25 cellular contexts compared by ENCODE assay signal in genomic region chr17:78044280-78044835, GRCh38.
DNase-seq lines count a peak whose midpoint lies in the region; ATAC-seq and TF ChIP-seq lines count a peak whose summit lies in the region.
"Had no signal": no experiment of that assay in that cellular context is flagged by ENCODE, and none has a peak within 500 bp of the region (broad histone marks: within the 10 kb centered on the region; RNA-seq: fewer than 3 reads in every experiment).

No MANE protein-coding gene starts in this region.

- intact Hi-C loops in HCT116 (cut with micrococcal nuclease), result no loop called here
- intact Hi-C loops in esophagus squamous epithelium (cut with DNase I), result no loop called here

- H3K36me3 ChIP-seq in HCT116 (ENCODE audit: control insufficient read depth in 1 of 2, insufficient read depth in 2 of 2, low read length in 2 of 2) (peaks cover 4 to 5% of the 10 kb centered on the region in 2 experiments), esophagus squamous epithelium (peaks cover 5 to 10% (median 6%) of the 10 kb centered on the region in 3 donors)

- ATAC-seq in HCT116 (0 out of 2 replicates have a peak, but pooled peaks have one; percentile 31), GM21619 (IDR thresholded peaks at IDR 0.05; ENCODE audit: unreplicated experiment) (no peak)
- ATAC-seq: left cardiac atrium, T-helper 17 cell had no signal

- peak; percentile 48 for DNase-seq in Ammon's horn (ENCODE audit: low spot score)
- peak; percentile 23 for DNase-seq in HCT116 (ENCODE audit: low read depth, low spot score)
- no peak for DNase-seq in caudate nucleus (lab: John Stamatoyannopoulos, UW)
- peak; percentile 7 for DNase-seq in kidney tubule cell (ENCODE audit: low spot score)
- no peak for DNase-seq in Kasumi-1 (lab: John Stamatoyannopoulos, UW)
- DNase-seq in esophagus squamous epithelium (lab: John Stamatoyannopoulos, UW), result no peak
- no peak for DNase-seq in HPDE6-E6E7 (ENCODE audit: extremely low spot score)
- DNase-seq: activated CD4-positive, alpha-beta T cell treated with anti-CD3 and anti-CD28 coated beads, Interleukin-2, amount 50 U/mL, for 4 hours; activated CD8-positive, alpha-beta memory T cell treated with anti-CD3 and anti-CD28 coated beads, Interleukin-2, amount 50 U/mL, for 48 hours; activated effector memory CD4-positive, alpha-beta T cell treated with Interleukin-2 at 50 U/mL for 16 hours; adrenal gland; CD8-positive, alpha-beta memory T cell; DMS53; H7; left cardiac atrium; NCI-H1436 treated with DMSO at 0.1 percent for 48 hours; NCI-H774; OCI-M1; stimulated activated CD4-positive, alpha-beta T cell treated with anti-CD3 and anti-CD28 coated beads, Interleukin-2, amount 100 ng/mL, for 24 hours; stimulated activated naive CD4-positive, alpha-beta T cell; T-helper 17 cell; thyroid gland had no signal

- POLR2A ChIA-PET in HCT116 (lab: Charles Lee), result no interaction called here

- H3K9me2 ChIP-seq in HCT116 (ENCODE audit: insufficient read depth), result no peaks in the 10 kb centered on the region

- H3K27ac ChIP-seq in HCT116 (ENCODE audit: low read depth, low read length), result no peak overlapping the region
- peak overlapping the region; percentile 48 for H3K27ac ChIP-seq in caudate nucleus (ENCODE audit: low read depth, low read length)
- no peak overlapping the region for H3K27ac ChIP-seq in esophagus squamous epithelium
- H3K27ac ChIP-seq: adrenal gland, SJSA1, thyroid gland, VCaP had no signal

- H3K4me1 ChIP-seq in HCT116 (ENCODE audit: control insufficient read depth in 1 of 2, insufficient read depth in 2 of 2, low read length in 2 of 2), result peaks cover 17 to 29% of the 10 kb centered on the region in 2 experiments
- H3K4me1 ChIP-seq in esophagus squamous epithelium, result peaks cover 0 to 37% (median 17%) of the 10 kb centered on the region in 3 donors
- H3K4me1 ChIP-seq: thyroid gland had no signal

- CTCF ChIA-PET in HCT116 (lab: Charles Lee), result interaction anchor here (1.3 kb wide), 2 partner anchors 41 to 93 kb away, joined by 4 to 6 read pairs; no protein-coding TSS in a partner anchor

- H3K4me3 ChIP-seq in HCT116 (replicated peaks in 1 of 2; ENCODE audit: low read depth in 1 of 2, low read length in 2 of 2) (no peak overlapping the region), esophagus squamous epithelium (no peak overlapping the region)
- H3K4me3 ChIP-seq: adrenal gland, SJSA1, thyroid gland had no signal

- no peaks in the 10 kb centered on the region for H3K79me2 ChIP-seq in HCT116 (ENCODE audit: insufficient read depth, low read length)

- H3K4me2 ChIP-seq in HCT116 (ENCODE audit: low read length), result no peak overlapping the region

- no peak overlapping the region for H3K9ac ChIP-seq in HCT116 (ENCODE audit: low read length)

- RAD21 ChIA-PET in HCT116 (lab: Charles Lee; ENCODE audit: low non-redundant PET in 1 of 2, low total read pairs in 2 of 2, uncharacterized antibody in 2 of 2, unreplicated experiment in 2 of 2), result no interaction called here

- TF ChIP-seq CTCF in HCT116 (IDR thresholded peaks at IDR 0.05 in 2 of 3, conservative IDR thresholded peaks at IDR 0.05 in 1 of 3; ENCODE audit: borderline replicate concordance in 1 of 3, insufficient read depth in 1 of 3, low read depth in 2 of 3, low read length in 2 of 3) (no peak), esophagus squamous epithelium (IDR thresholded peaks at IDR 0.05) (no peak)

- WGBS in esophagus squamous epithelium, 2 donors, result 51 to 58% methylated on average over 3 of the region's 3 CpGs

- H4K20me1 ChIP-seq in HCT116 (ENCODE audit: insufficient read depth), result no peaks in the 10 kb centered on the region

- TF ChIP-seq POLR2A in HCT116 (IDR thresholded peaks at IDR 0.05; ENCODE audit: borderline replicate concordance, extremely low read depth, insufficient read depth, insufficient read length) (no peak), esophagus squamous epithelium (IDR thresholded peaks at IDR 0.05) (no peak)

- BruUV-seq in HCT116 (replicated peaks; lab: Mats Ljungman, UMichigan), result no TSS peak

- H3K9me3 ChIP-seq in HCT116 (ENCODE audit: control insufficient read depth in 1 of 2, insufficient read depth in 1 of 2, low read depth in 1 of 2, low read length in 2 of 2), result no peaks in the 10 kb centered on the region; a peak in 1 of 4 replicates
- H3K9me3 ChIP-seq in esophagus squamous epithelium, result no peaks in the 10 kb centered on the region
- H3K9me3 ChIP-seq: adrenal gland, SJSA1, thyroid gland had no signal

- no peak overlapping the region for H2AFZ ChIP-seq in HCT116 (ENCODE audit: low read depth, low read length, poor library complexity, severe bottlenecking)

- no peak for TF ChIP-seq RAD21 in HCT116 (IDR thresholded peaks at IDR 0.05; ENCODE audit: low read depth)

- no peaks in the 10 kb centered on the region for H3K27me3 ChIP-seq in HCT116 (ENCODE audit: insufficient read depth, low read length)
- no peaks in the 10 kb centered on the region for H3K27me3 ChIP-seq in esophagus squamous epithelium
- H3K27me3 ChIP-seq: adrenal gland, SJSA1, thyroid gland had no signal

TF ChIP-seq in HCT116, 20 proteins besides CTCF, POLR2A, EP300 and RAD21 (continues in another document):
- TF ChIP-seq EZH2phosphoT487 (IDR thresholded peaks at IDR 0.05; ENCODE audit: borderline replicate concordance) (no peak), JUND (IDR thresholded peaks at IDR 0.05) (0 out of 2 replicates have a peak, but pooled peaks have one; percentile 19), SP1 (IDR thresholded peaks at IDR 0.05; ENCODE audit: low read depth) (no peak), SRF (IDR thresholded peaks at IDR 0.05; ENCODE audit: low read depth) (no peak), ZFX (IDR thresholded peaks at IDR 0.05) (no peak), ZBTB33 (IDR thresholded peaks at IDR 0.05; ENCODE audit: extremely low read depth, insufficient replicate concordance, low read length) (no peak), FOSL1 (IDR thresholded peaks at IDR 0.05; ENCODE audit: low read depth) (0 out of 2 replicates have a peak, but pooled peaks have one; percentile 37), MAX (IDR thresholded peaks at IDR 0.05) (0 out of 2 replicates have a peak, but pooled peaks have one; percentile 32), ZNF274 (IDR thresholded peaks at IDR 0.05; ENCODE audit: low read depth, low read length) (no peak), CBX3 (IDR thresholded peaks at IDR 0.05; ENCODE audit: low read depth) (peak; percentile 57; the same call in 1 of the 2 replicates), EGR1 (IDR thresholded peaks at IDR 0.05; ENCODE audit: low read depth) (no peak), YY1 (IDR thresholded peaks at IDR 0.05; ENCODE audit: extremely low read depth, insufficient replicate concordance, low read depth, low read length) (no peak), EZH2 (IDR thresholded peaks at IDR 0.05) (no peak), POLR2AphosphoS5 (IDR thresholded peaks at IDR 0.05; ENCODE audit: low read depth, low read length) (no peak), SIN3A (IDR thresholded peaks at IDR 0.05; ENCODE audit: low read depth) (no peak), CEBPB (IDR thresholded peaks at IDR 0.05; ENCODE audit: low read depth) (no peak)
- TF ChIP-seq, protein P1, sequence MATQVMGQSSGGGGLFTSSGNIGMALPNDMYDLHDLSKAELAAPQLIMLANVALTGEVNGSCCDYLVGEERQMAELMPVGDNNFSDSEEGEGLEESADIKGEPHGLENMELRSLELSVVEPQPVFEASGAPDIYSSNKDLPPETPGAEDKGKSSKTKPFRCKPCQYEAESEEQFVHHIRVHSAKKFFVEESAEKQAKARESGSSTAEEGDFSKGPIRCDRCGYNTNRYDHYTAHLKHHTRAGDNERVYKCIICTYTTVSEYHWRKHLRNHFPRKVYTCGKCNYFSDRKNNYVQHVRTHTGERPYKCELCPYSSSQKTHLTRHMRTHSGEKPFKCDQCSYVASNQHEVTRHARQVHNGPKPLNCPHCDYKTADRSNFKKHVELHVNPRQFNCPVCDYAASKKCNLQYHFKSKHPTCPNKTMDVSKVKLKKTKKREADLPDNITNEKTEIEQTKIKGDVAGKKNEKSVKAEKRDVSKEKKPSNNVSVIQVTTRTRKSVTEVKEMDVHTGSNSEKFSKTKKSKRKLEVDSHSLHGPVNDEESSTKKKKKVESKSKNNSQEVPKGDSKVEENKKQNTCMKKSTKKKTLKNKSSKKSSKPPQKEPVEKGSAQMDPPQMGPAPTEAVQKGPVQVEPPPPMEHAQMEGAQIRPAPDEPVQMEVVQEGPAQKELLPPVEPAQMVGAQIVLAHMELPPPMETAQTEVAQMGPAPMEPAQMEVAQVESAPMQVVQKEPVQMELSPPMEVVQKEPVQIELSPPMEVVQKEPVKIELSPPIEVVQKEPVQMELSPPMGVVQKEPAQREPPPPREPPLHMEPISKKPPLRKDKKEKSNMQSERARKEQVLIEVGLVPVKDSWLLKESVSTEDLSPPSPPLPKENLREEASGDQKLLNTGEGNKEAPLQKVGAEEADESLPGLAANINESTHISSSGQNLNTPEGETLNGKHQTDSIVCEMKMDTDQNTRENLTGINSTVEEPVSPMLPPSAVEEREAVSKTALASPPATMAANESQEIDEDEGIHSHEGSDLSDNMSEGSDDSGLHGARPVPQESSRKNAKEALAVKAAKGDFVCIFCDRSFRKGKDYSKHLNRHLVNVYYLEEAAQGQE (IDR thresholded peaks at IDR 0.05; ENCODE audit: low read depth), result no peak
- TF ChIP-seq, protein P2, sequence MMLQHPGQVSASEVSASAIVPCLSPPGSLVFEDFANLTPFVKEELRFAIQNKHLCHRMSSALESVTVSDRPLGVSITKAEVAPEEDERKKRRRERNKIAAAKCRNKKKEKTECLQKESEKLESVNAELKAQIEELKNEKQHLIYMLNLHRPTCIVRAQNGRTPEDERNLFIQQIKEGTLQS (IDR thresholded peaks at IDR 0.05), result no peak

Comparison
In these comparisons a context has a peak if more than half of its experiments do, and no peak if none do; other contexts are left out.
1. DNase-seq: peak in Ammon's horn (single experiment), HCT116 (single experiment) and kidney tubule cell (single experiment); none in caudate nucleus (0 of 61), Kasumi-1 (0 of 2), esophagus squamous epithelium (single experiment) and HPDE6-E6E7 (single experiment).